7 cellular contexts compared by ENCODE assay signal in the genomic region with DNA sequence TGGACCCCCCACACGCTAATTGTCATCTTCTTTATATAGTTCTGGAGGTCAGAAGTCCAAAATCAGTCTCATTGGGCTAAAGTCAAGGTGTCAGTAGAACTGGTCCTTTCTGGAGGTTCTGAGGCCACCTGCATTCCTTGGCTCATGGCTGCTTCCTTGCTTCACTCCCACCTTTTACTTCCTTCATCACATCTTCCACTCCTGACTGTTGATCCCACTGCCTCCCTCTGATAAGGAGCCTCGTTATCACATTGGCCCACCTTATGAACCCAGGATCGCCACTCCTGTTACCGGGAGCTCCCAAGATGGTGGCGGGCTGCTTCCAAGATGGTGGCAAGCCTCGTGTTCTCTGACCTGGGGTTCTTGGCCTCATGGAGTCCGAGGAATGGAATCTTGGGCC.
"Had no signal": no experiment of that assay in that cellular context is flagged by ENCODE, and none has a peak within 500 bp of the region (broad histone marks: within the 10 kb centered on the region; RNA-seq: fewer than 3 reads in every experiment).

No MANE protein-coding gene starts in this region.

- H3K27ac Mint-ChIP-seq: HFFc6, IgD-negative memory B cell had no signal

- H3K36me3 Mint-ChIP-seq: IgD-negative memory B cell had no signal

- H3K9me3 Mint-ChIP-seq: HFFc6, IgD-negative memory B cell had no signal

- ATAC-seq: HCT116, HepG2 had no signal

- H3K4me1 Mint-ChIP-seq: IgD-negative memory B cell had no signal

- DNase-seq: GOT3, H7, HFFc6, KG1 had no signal

- H3K4me3 Mint-ChIP-seq: HFFc6 had no signal
